In genomic region chr6:83192871-83193746, GRCh38 we compare ENCODE assay signal across 1 cellular context.
TF ChIP-seq lines count a peak whose summit lies in the region.

PGM3 (minus strand) TSS chr6:83193265; CDS start chr6:83191012, 2,253 bp downstream.
RWDD2A (plus strand) TSS chr6:83193357; CDS start chr6:83194452, 1,095 bp downstream.

TF ChIP-seq in K562, 482 proteins besides CTCF, POLR2A, EP300 and RAD21 (continued from another document):
- TF ChIP-seq MLLT1 (IDR thresholded peaks at IDR 0.05) (peak in 1 of 2 experiments; percentile 71; a peak in 1 of 4 replicates), ZEB2 (IDR thresholded peaks at IDR 0.05) (0 out of 2 replicates have a peak, but pooled peaks have one; percentile 15), REST (CRISPR knock-in tag; IDR thresholded peaks at IDR 0.05; ENCODE audit: low read depth) (peak; percentile 41; the same call in 1 of the 2 replicates), ZBTB7A (IDR thresholded peaks at IDR 0.05; ENCODE audit: borderline replicate concordance, control insufficient read depth, low read depth, low read length) (peak; percentile 84)
